In genomic region chr3:120853416-120853815, GRCh38 we compare ENCODE assay signal across 7 cellular contexts. TPM values are rescaled to one million over a fixed set of nuclear protein-coding genes. Genes with fewer than 3 reads are reported as not detected.
"Had no signal": no experiment of that assay in that cellular context is flagged by ENCODE, and none has a peak within 500 bp of the region (broad histone marks: within the 10 kb centered on the region; RNA-seq: fewer than 3 reads in every experiment).

No MANE protein-coding gene starts in this region.

- DNase-seq: GM23248, GOT3, H7, IMR-90 had no signal

- H3K4me3 ChIP-seq: GM23248, HAP-1, K562 had no signal

- H2AFZ ChIP-seq: GM23248 had no signal

- H3K4me1 ChIP-seq: HAP-1 had no signal

- ATAC-seq: K562 had no signal

- H3K9ac ChIP-seq: GM23248 had no signal

- H3K36me3 ChIP-seq: HAP-1 had no signal

- H3K9me3 ChIP-seq: HAP-1 had no signal

- H3K27ac ChIP-seq: GM23248 had no signal

RNA-seq across cellular contexts. Expression of gene STXBP5L, which starts 54.6 kb away (rescaled TPM):
- total RNA-seq: GM23248, HT-29, IMR-90, K562 had no signal
- polyA plus RNA-seq: GM23248, IMR-90 had no signal
